24 cellular contexts compared by ENCODE assay signal in the genomic region with DNA sequence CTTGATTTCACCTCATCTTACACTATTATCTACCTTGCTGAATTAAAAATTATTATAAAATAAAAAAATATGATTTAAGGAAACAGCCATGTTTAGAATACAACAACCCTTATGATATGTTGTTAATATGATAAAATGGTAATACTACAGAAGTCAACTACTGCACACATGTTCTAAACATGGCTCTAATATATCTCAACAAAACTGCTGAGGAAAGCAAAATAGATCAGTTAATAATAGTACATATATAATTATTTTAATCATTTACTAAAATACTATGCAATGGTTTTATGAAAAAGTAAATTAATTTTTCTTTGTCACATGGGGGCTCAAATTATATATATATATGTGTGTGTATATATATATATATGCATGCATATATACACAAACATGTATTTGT. TPM values are rescaled to one million over a fixed set of nuclear protein-coding genes. Genes with fewer than 3 reads are reported as not detected.
A peak's percentile ranks its signal among the peaks of the same experiment; 100 is the strongest.
DNase-seq lines count a peak whose midpoint lies in the region; ATAC-seq, FAIRE-seq and TF ChIP-seq lines count a peak whose summit lies in the region.
"Had no signal": no experiment of that assay in that cellular context is flagged by ENCODE, and none has a peak within 500 bp of the region (broad histone marks: within the 10 kb centered on the region; RNA-seq: fewer than 3 reads in every experiment).

No MANE protein-coding gene starts in this region.

- H3K79me2 ChIP-seq in K562 (ENCODE audit: control insufficient read depth, insufficient read depth, low read length): no peaks in the 10 kb centered on the region

- intact Hi-C loops in K562 (cut with micrococcal nuclease): no loop called here

- no peaks in the 10 kb centered on the region for H3K36me3 ChIP-seq in K562 (ENCODE audit: control insufficient read depth, insufficient read depth, low read length)
- H3K36me3 ChIP-seq: BE2C, BLaER1 had no signal

- H3K9me3 ChIP-seq in A549: no peaks in the 10 kb centered on the region
- no peaks in the 10 kb centered on the region for H3K9me3 ChIP-seq in K562 (replicated peaks; ENCODE audit: control insufficient read depth, insufficient read depth, low read depth, low read length)
- H3K9me3 ChIP-seq: BE2C, BLaER1 had no signal

- no peak overlapping the region for H3K9ac ChIP-seq in K562 (ENCODE audit: insufficient read depth in 1 of 2, low read depth in 2 of 2, low read length in 2 of 2)
- H3K9ac ChIP-seq: BLaER1 had no signal

- no peak overlapping the region for H3K4me3 ChIP-seq in A549
- no peak overlapping the region for H3K4me3 ChIP-seq in K562
- H3K4me3 ChIP-seq: BLaER1, GM12878 had no signal

- H3K27ac ChIP-seq in A549 (no peak overlapping the region), K562 (ENCODE audit: extremely low read depth, low read depth, low read length) (no peak overlapping the region)
- H3K27ac ChIP-seq: BLaER1 had no signal

- TF ChIP-seq POLR2A in A549 (IDR thresholded peaks at IDR 0.05; ENCODE audit: low read length) (no peak), K562 (conservative IDR thresholded peaks at IDR 0.05) (no peak)

- no peaks in the 10 kb centered on the region for H4K20me1 ChIP-seq in K562 (replicated peaks; ENCODE audit: control insufficient read depth, insufficient read depth, low read length)
- H4K20me1 ChIP-seq: BLaER1 had no signal

- no peaks in the 10 kb centered on the region for H3K27me3 ChIP-seq in K562 (ENCODE audit: control insufficient read depth in 2 of 2, insufficient read depth in 2 of 2, low read length in 2 of 2)
- H3K27me3 ChIP-seq: BE2C, BLaER1 had no signal

- no TSS peak for BruUV-seq in K562 (replicated peaks; lab: Mats Ljungman, UMichigan)

- no peak overlapping the region for H2AFZ ChIP-seq in K562 (ENCODE audit: low read depth, low read length)

- no peaks in the 10 kb centered on the region for H3K9me1 ChIP-seq in K562 (ENCODE audit: control insufficient read depth, insufficient read depth, low read length)

- no peaks in the 10 kb centered on the region for H3K4me1 ChIP-seq in A549
- no peaks in the 10 kb centered on the region for H3K4me1 ChIP-seq in K562 (replicated peaks in 1 of 2; ENCODE audit: control insufficient read depth in 2 of 2, insufficient read depth in 2 of 2, low read length in 2 of 2)
- H3K4me1 ChIP-seq: BE2C, BLaER1 had no signal

- H3K4me2 ChIP-seq in A549: no peak overlapping the region
- H3K4me2 ChIP-seq in K562 (ENCODE audit: insufficient read depth, low read length): no peak overlapping the region
- H3K4me2 ChIP-seq: BLaER1 had no signal

- TF ChIP-seq EP300 in A549 (IDR thresholded peaks at IDR 0.05): no peak
- TF ChIP-seq EP300 in K562 (IDR thresholded peaks at IDR 0.05; ENCODE audit: low read length): no peak

- ATAC-seq in A549: no peak
- ATAC-seq in K562: no peak
- ATAC-seq: GM12878 had no signal

- TF ChIP-seq RAD21 in A549 (conservative IDR thresholded peaks at IDR 0.05 in 1 of 2, IDR thresholded peaks at IDR 0.05 in 1 of 2) (no peak), K562 (CRISPR knock-in tag; conservative IDR thresholded peaks at IDR 0.05 in 1 of 2, IDR thresholded peaks at IDR 0.05 in 1 of 2) (no peak)

- FAIRE-seq in A204.1 (lab: Jason Lieb, UNC) (peak; percentile 3), A549 (lab: Jason Lieb, UNC) (no peak), K562 (lab: Jason Lieb, UNC) (no peak)
- FAIRE-seq: GM12878, GM12892, GM18507 had no signal

- POLR2A ChIA-PET in A549 (lab: Yijun Ruan, JAX): no interaction called here
- POLR2A ChIA-PET in K562 (lab: Yijun Ruan, JAX): no interaction called here

- TF ChIP-seq CTCF in A549 (IDR thresholded peaks at IDR 0.05) (no peak), K562 (IDR thresholded peaks at IDR 0.05 in 2 of 3, conservative IDR thresholded peaks at IDR 0.05 in 1 of 3; ENCODE audit: insufficient read depth in 2 of 3, low read depth in 1 of 3, low read length in 3 of 3) (no peak)

- CTCF ChIA-PET in A549 (lab: Yijun Ruan, JAX) (no interaction called here), K562 (lab: Yijun Ruan, JAX; ENCODE audit: low intra/inter-chr PET ratio) (no interaction called here)

- DNase-seq in A549 (ENCODE audit: low read depth in 1 of 2, low spot score in 1 of 2): no peak
- DNase-seq in K562 (ENCODE audit: extremely low read depth in 1 of 4, low spot score in 3 of 4): no peak
- DNase-seq in stimulated activated CD4-positive, alpha-beta T cell treated with anti-CD3 and anti-CD28 coated beads, Interleukin-12 subunit alpha, Interleukin-12 subunit beta, amount 100 ng/mL, for 4 hours: no peak
- no peak for DNase-seq in KBM-7
- DNase-seq: 8988T; ACHN; BE2C; C1 segment of cervical spinal cord; CD4-positive, alpha-beta memory T cell; CD4-positive, CD25-positive, alpha-beta regulatory T cell; CD8-positive, alpha-beta memory T cell; COR-L47; DMS 273 treated with DMSO at 0.1 percent for 48 hours; DMS153; DMS53; DMS79; DND-41; EL; GDM1 had no signal

- in situ Hi-C loops in K562 (cut with MboI): no loop called here
- in situ Hi-C loops in KBM-7 (cut with MboI; ENCODE audit: low pct_unique_long_range_greater_than_20kb, low sequenced_read_pairs): no loop called here

TF ChIP-seq in A549, 52 proteins besides CTCF, POLR2A, EP300 and RAD21:
- TF ChIP-seq MAFK (IDR thresholded peaks at IDR 0.05; ENCODE audit: partially characterized antibody): peak; percentile 61
- TF ChIP-seq HEYL (CRISPR knock-in tag; IDR thresholded peaks at IDR 0.05): no peak
TF ChIP-seq in A549: peak in this region for 1.

TF ChIP-seq in K562, 482 proteins besides CTCF, POLR2A, EP300 and RAD21:
- TF ChIP-seq C11orf30 (IDR thresholded peaks at IDR 0.05; ENCODE audit: low read depth) (peak; percentile 32), ZNF316 (IDR thresholded peaks at IDR 0.05) (peak; percentile 72), MAFF (IDR thresholded peaks at IDR 0.05; ENCODE audit: low read length) (peak; percentile 27; the same call in 1 of the 2 replicates), ILF3 (IDR thresholded peaks at IDR 0.05; ENCODE audit: borderline replicate concordance) (no peak), MAFK (IDR thresholded peaks at IDR 0.05; ENCODE audit: low read length) (peak; percentile 49; the same call in 1 of the 2 replicates)
- TF ChIP-seq, protein P1, sequence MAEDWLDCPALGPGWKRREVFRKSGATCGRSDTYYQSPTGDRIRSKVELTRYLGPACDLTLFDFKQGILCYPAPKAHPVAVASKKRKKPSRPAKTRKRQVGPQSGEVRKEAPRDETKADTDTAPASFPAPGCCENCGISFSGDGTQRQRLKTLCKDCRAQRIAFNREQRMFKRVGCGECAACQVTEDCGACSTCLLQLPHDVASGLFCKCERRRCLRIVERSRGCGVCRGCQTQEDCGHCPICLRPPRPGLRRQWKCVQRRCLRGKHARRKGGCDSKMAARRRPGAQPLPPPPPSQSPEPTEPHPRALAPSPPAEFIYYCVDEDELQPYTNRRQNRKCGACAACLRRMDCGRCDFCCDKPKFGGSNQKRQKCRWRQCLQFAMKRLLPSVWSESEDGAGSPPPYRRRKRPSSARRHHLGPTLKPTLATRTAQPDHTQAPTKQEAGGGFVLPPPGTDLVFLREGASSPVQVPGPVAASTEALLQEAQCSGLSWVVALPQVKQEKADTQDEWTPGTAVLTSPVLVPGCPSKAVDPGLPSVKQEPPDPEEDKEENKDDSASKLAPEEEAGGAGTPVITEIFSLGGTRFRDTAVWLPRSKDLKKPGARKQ (CRISPR knock-in tag; IDR thresholded peaks at IDR 0.05): no peak

RNA-seq across cellular contexts. Expression of a gene that starts 57.7 kb away (rescaled TPM):
- 724 and 890 TPM in 2 replicates for polyA plus RNA-seq in A549 (2011; rRNA removed)
- 279 and 369 TPM in 2 replicates for polyA plus RNA-seq in A549 (2012; cell fraction: cytosol; rRNA removed)
- 144 and 250 TPM in 2 replicates for polyA plus RNA-seq in A549 (2012; cell fraction: nucleus; rRNA removed)
- polyA plus RNA-seq in A549 (2017; fragmentation: RNase III; extraction: RNeasy Plus Mini Kit Qiagen cat#74134 plus additional on column Dnase treatment): 436 to 478 TPM (median 451 TPM) in 3 replicates
- 147 and 148 TPM in 2 replicates for polyA minus RNA-seq in A549 (2011; rRNA and poly(A)+ RNA removed)
- 143 and 240 TPM in 2 replicates for total RNA-seq in K562 (2011; cell fraction: chromatin; rRNA removed; ENCODE audit: low replicate concordance)
- total RNA-seq in K562 (2011; cell fraction: nucleolus; rRNA removed): 61.9 and 64.3 TPM in 2 replicates
- total RNA-seq in K562 (2011; cell fraction: nucleoplasm; rRNA removed): 147 and 194 TPM in 2 replicates
- 685 and 767 TPM in 2 replicates for total RNA-seq in K562 (2014; rRNA removed)
- total RNA-seq in K562 (2014; rRNA removed; fragmentation: Illumina TruSeq; extraction: Trizol): 1,008 and 1,115 TPM in 2 replicates
- total RNA-seq in K562 (2015; rRNA removed; fragmentation: Illumina TruSeq; extraction: Trizol): 816 and 886 TPM in 2 replicates
- 602 and 621 TPM in 2 replicates for total RNA-seq in K562 (2021)
- 784 and 1,058 TPM in 2 replicates for polyA plus RNA-seq in K562 (2011; rRNA removed)
- polyA plus RNA-seq in K562 (2011; cell fraction: cytosol; rRNA removed): 242 and 538 TPM in 2 replicates
- 246 and 388 TPM in 2 replicates for polyA plus RNA-seq in K562 (2011; cell fraction: nucleus; rRNA removed)
- 814 and 865 TPM in 2 replicates for polyA plus RNA-seq in K562 (2012)
- polyA plus RNA-seq in K562 (2014; fragmentation: Illumina TruSeq; extraction: Trizol): 1,041 and 1,279 TPM in 2 replicates
- polyA plus RNA-seq in K562 (2014; fragmentation: Nextera tagmentation; extraction: Ambion mirVana): 1,000 to 10,000 TPM; 1,793 to 2,015 TPM
- polyA plus RNA-seq in K562 (2014; rRNA removed): 920 and 1,225 TPM in 2 replicates
- 817 and 852 TPM in 2 replicates for polyA minus RNA-seq in K562 (2011; rRNA and poly(A)+ RNA removed)
- polyA minus RNA-seq in K562 (2011; cell fraction: cytosol; rRNA and poly(A)+ RNA removed): 219 and 325 TPM in 2 replicates
- polyA minus RNA-seq in K562 (2011; cell fraction: nucleus; rRNA and poly(A)+ RNA removed): 56.5 and 107 TPM in 2 replicates
